In genomic region chr1:160437432-160438319, GRCh38 we compare ENCODE assay signal across 8 cellular contexts. TPM values are rescaled to one million over a fixed set of nuclear protein-coding genes. Genes with fewer than 3 reads are reported as not detected.
A peak's percentile ranks its signal among the peaks of the same experiment; 100 is the strongest.
DNase-seq lines count a peak whose midpoint lies in the region; ATAC-seq and TF ChIP-seq lines count a peak whose summit lies in the region.

No MANE protein-coding gene starts in this region.

- H3K9me3 Mint-ChIP-seq in CD14-positive monocyte = peaks cover 0 to 3% (median 0%) of the 10 kb centered on the region in 7 donors
- H3K9me3 Mint-ChIP-seq in central memory CD8-positive, alpha-beta T cell = peaks cover 6% of the 10 kb centered on the region

- H3K9me3 ChIP-seq in esophagus squamous epithelium = no peaks in the 10 kb centered on the region

- no peaks in the 10 kb centered on the region for H3K27me3 ChIP-seq in esophagus squamous epithelium

- H3K4me1 ChIP-seq in esophagus squamous epithelium = no peaks in the 10 kb centered on the region

- H3K4me3 ChIP-seq in esophagus squamous epithelium = peak overlapping the region in 1 of 4 donors; percentile 34

- H3K36me3 ChIP-seq in esophagus squamous epithelium = no peaks in the 10 kb centered on the region

- peak overlapping the region in 1 of 7 donors; percentile 83 for H3K27ac Mint-ChIP-seq in CD14-positive monocyte
- H3K27ac Mint-ChIP-seq in central memory CD8-positive, alpha-beta T cell (ENCODE audit: low read depth) = peak overlapping the region; percentile 97

- TF ChIP-seq POLR2A in esophagus squamous epithelium (IDR thresholded peaks at IDR 0.05) = no peak

- H3K4me3 Mint-ChIP-seq in CD14-positive monocyte = peak overlapping the region; percentile 17 to 75
- H3K4me3 Mint-ChIP-seq in central memory CD8-positive, alpha-beta T cell = peak overlapping the region; percentile 76

- H3K36me3 Mint-ChIP-seq in CD14-positive monocyte = no peaks in the 10 kb centered on the region
- H3K36me3 Mint-ChIP-seq in central memory CD8-positive, alpha-beta T cell (ENCODE audit: insufficient read depth) = peaks cover 5% of the 10 kb centered on the region

- intact Hi-C loops in CD14-positive monocyte (cut with micrococcal nuclease) = no loop called here
- intact Hi-C loops in esophagus squamous epithelium (cut with DNase I) = no loop called here

- no peak for TF ChIP-seq CTCF in CD14-positive monocyte (IDR thresholded peaks at IDR 0.05)
- TF ChIP-seq CTCF in esophagus squamous epithelium (IDR thresholded peaks at IDR 0.05) = no peak

- 42 to 51% methylated on average over 4 of the region's 4 CpGs for WGBS in esophagus squamous epithelium, 2 donors

- peaks cover 11% of the 10 kb centered on the region for H3K4me1 Mint-ChIP-seq in CD14-positive monocyte
- peaks cover 51% of the 10 kb centered on the region for H3K4me1 Mint-ChIP-seq in central memory CD8-positive, alpha-beta T cell

- H3K27ac ChIP-seq in esophagus squamous epithelium = peak overlapping the region in 2 of 4 donors; percentile 1 to 41

- peaks cover 0 to 4% (median under 1%) of the 10 kb centered on the region in 3 donors for H3K27me3 Mint-ChIP-seq in CD14-positive monocyte (ENCODE audit: low read depth in 3 of 3)
- H3K27me3 Mint-ChIP-seq in central memory CD8-positive, alpha-beta T cell = no peaks in the 10 kb centered on the region

- no peak for DNase-seq in CD14-positive monocyte (ENCODE audit: low spot score)
- DNase-seq in central memory CD8-positive, alpha-beta T cell (ENCODE audit: low spot score in 2 of 2) = peak in 1 of 2 donors; percentile 22
- DNase-seq in NCI-H187 (lab: John Stamatoyannopoulos, UW) = no peak
- DNase-seq in esophagus squamous epithelium (lab: John Stamatoyannopoulos, UW) = no peak
- no peak for DNase-seq in DMS153 treated with DMSO at 0.1 percent for 48 hours (lab: John Stamatoyannopoulos, UW; ENCODE audit: unreplicated experiment)
- DNase-seq in ureter (ENCODE audit: low spot score) = no peak

- peak; percentile 68 for ATAC-seq in GM19372 (IDR thresholded peaks at IDR 0.05; ENCODE audit: low read depth, unreplicated experiment)
- ATAC-seq in HG03354 (IDR thresholded peaks at IDR 0.05; ENCODE audit: poor library complexity, severe bottlenecking, unreplicated experiment) = peak; percentile 87
- peak; percentile 92 for ATAC-seq in central memory CD8-positive, alpha-beta T cell (replicated peaks; ENCODE audit: extremely low read depth, poor library complexity, severe bottlenecking)

RNA-seq across cellular contexts. Expression of gene VANGL2, which starts 37.3 kb away (rescaled TPM):
- polyA plus RNA-seq in CD14-positive monocyte = not detected
- 10 to 100 TPM in 1 of 4 donors, 1 to 10 TPM in 3; 5.9 to 10.8 (median 7.7) TPM for total RNA-seq in esophagus squamous epithelium
- 12.7 TPM for total RNA-seq in ureter
